Comparison of ENCODE assay signal across 8 cellular contexts in genomic region chr5:76867827-76868693, GRCh38. TPM values are rescaled to one million over a fixed set of nuclear protein-coding genes. Genes with fewer than 3 reads are reported as not detected.
DNase-seq lines count a peak whose midpoint lies in the region; ATAC-seq lines count a peak whose summit lies in the region.

No MANE protein-coding gene starts in this region.

- no peaks in the 10 kb centered on the region for H3K9me3 ChIP-seq in mesenchymal stem cell (ENCODE audit: control insufficient read depth, low read length)

- H2AFZ ChIP-seq in mesenchymal stem cell (ENCODE audit: low read depth, low read length), result no peak overlapping the region

- no peak overlapping the region for H3K14ac ChIP-seq in mesenchymal stem cell (ENCODE audit: low read length in 2 of 2)

- H2BK120ac ChIP-seq in mesenchymal stem cell (ENCODE audit: low read depth, low read length), result no peak overlapping the region

- peak; percentile 75 for ATAC-seq in HG03354 (IDR thresholded peaks at IDR 0.05; ENCODE audit: poor library complexity, severe bottlenecking, unreplicated experiment)
- ATAC-seq in HG02759 (IDR thresholded peaks at IDR 0.05; ENCODE audit: unreplicated experiment), result no peak

- H2AK5ac ChIP-seq in mesenchymal stem cell (ENCODE audit: low read length, severe bottlenecking), result no peak overlapping the region

- H3K18ac ChIP-seq in mesenchymal stem cell (ENCODE audit: low read depth in 1 of 2, low read length in 2 of 2), result no peak overlapping the region

- 66% methylated on average over 7 of the region's 8 CpGs for WGBS in mesenchymal stem cell

- H2BK5ac ChIP-seq in mesenchymal stem cell (ENCODE audit: low read depth, low read length, poor library complexity, severe bottlenecking), result no peak overlapping the region

- no peak overlapping the region for H3K4me2 ChIP-seq in mesenchymal stem cell (ENCODE audit: low read length, poor library complexity, severe bottlenecking)

- no peaks in the 10 kb centered on the region for H3K27me3 ChIP-seq in mesenchymal stem cell (ENCODE audit: control insufficient read depth in 1 of 2, insufficient read depth in 1 of 2, low read length in 2 of 2)

- H3K4me3 ChIP-seq in mesenchymal stem cell (ENCODE audit: insufficient read depth in 1 of 2, low read depth in 1 of 2, low read length in 2 of 2), result no peak overlapping the region

- H3K4me1 ChIP-seq in mesenchymal stem cell (ENCODE audit: control insufficient read depth, insufficient read depth, low read depth, low read length), result no peaks in the 10 kb centered on the region

- no peak overlapping the region for H3K23ac ChIP-seq in mesenchymal stem cell (ENCODE audit: low read length in 2 of 2)

- no peak overlapping the region for H2BK12ac ChIP-seq in mesenchymal stem cell (ENCODE audit: low read length in 2 of 2)

- no peak overlapping the region for H3K27ac ChIP-seq in mesenchymal stem cell (ENCODE audit: low read length, poor library complexity, severe bottlenecking)

- no peak overlapping the region for H4K8ac ChIP-seq in mesenchymal stem cell (ENCODE audit: low read length)

- no peaks in the 10 kb centered on the region for H3K79me1 ChIP-seq in mesenchymal stem cell (replicated peaks; ENCODE audit: low read length, poor library complexity, severe bottlenecking)

- H3K9ac ChIP-seq in mesenchymal stem cell (ENCODE audit: low read length), result no peak overlapping the region

- H3K4ac ChIP-seq in mesenchymal stem cell (ENCODE audit: low read depth in 1 of 2, low read length in 2 of 2), result no peak overlapping the region

- peak; percentile 70 for DNase-seq in EH (ENCODE audit: low read depth)
- DNase-seq in NCI-H748 treated with DMSO at 0.1 percent for 48 hours (lab: John Stamatoyannopoulos, UW), result peak; percentile 79
- peak; percentile 57 for DNase-seq in activated CD4-positive, alpha-beta T cell treated with anti-CD3 and anti-CD28 coated beads, Interleukin-2, amount 50 U/mL, for 1 hour
- peak; percentile 68 for DNase-seq in ecto neural progenitor cell (ENCODE audit: low spot score)
- peak; percentile 69 for DNase-seq in mesenchymal stem cell
- peak; percentile 29 for DNase-seq in stimulated activated CD8-positive, alpha-beta memory T cell treated with anti-CD3 and anti-CD28 coated beads, Interleukin-4, amount 100 ng/mL, for 24 hours (ENCODE audit: low read depth)

- H4K91ac ChIP-seq in mesenchymal stem cell (ENCODE audit: low read length), result no peak overlapping the region

- no peaks in the 10 kb centered on the region for H3K36me3 ChIP-seq in mesenchymal stem cell (ENCODE audit: control insufficient read depth in 1 of 2, insufficient read depth in 2 of 2, low read depth in 1 of 2, low read length in 2 of 2)

- H2BK15ac ChIP-seq in mesenchymal stem cell (ENCODE audit: low read depth, poor library complexity, severe bottlenecking), result no peak overlapping the region

RNA-seq across cellular contexts. Expression of gene S100Z, which starts 18.2 kb away (rescaled TPM):
- not detected for polyA plus RNA-seq in mesenchymal stem cell (2013, experiment 1 of 2)
- polyA plus RNA-seq in mesenchymal stem cell (2013, experiment 2 of 2), result not detected

RNA-seq across cellular contexts. Expression of gene F2RL1, which starts 49.2 kb away (rescaled TPM):
- polyA plus RNA-seq in mesenchymal stem cell (2013, experiment 1 of 2), result 51.1 TPM
- 51.8 TPM for polyA plus RNA-seq in mesenchymal stem cell (2013, experiment 2 of 2)

Comparison
In these comparisons a context has a peak if more than half of its experiments do, and no peak if none do; other contexts are left out.
1. DNase-seq: peak in every context shown above with its lines; median percentile 79 in NCI-H748 treated with DMSO at 0.1 percent for 48 hours; 70 in EH; 69 in mesenchymal stem cell; 68 in ecto neural progenitor cell; 57 in activated CD4-positive, alpha-beta T cell treated with anti-CD3 and anti-CD28 coated beads, Interleukin-2, amount 50 U/mL, for 1 hour; 29 in stimulated activated CD8-positive, alpha-beta memory T cell treated with anti-CD3 and anti-CD28 coated beads, Interleukin-4, amount 100 ng/mL, for 24 hours.